In the genomic region with DNA sequence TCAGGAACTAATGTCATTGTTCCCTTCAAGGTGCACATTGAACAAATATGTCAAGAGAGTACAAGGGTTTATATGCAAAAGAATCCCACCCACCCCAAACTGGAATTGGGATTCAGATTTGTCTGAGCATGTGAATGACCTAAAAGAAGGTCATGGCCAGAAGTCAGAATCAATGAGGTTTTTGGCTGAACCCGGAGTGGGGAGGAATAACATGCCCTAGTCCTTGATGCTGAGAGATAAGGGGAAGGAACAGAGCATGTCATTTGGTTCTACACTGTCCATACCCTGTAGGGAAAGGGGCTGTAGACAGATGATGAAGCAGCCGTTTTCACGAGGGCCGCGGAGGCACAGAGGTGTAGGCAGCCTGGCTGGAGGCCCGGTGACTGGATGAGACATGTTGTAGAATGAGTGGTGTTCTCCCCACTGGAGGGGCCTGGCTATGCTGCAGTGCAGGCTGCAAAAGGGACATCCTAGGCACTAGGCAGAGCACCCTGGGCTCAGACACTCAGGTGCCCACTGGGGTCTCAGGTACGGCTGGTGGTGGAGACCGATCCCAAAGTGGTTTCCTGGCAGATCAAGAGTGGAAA, we compare ENCODE assay signal across 26 cellular contexts.
"Had no signal": no experiment of that assay in that cellular context is flagged by ENCODE, and none has a peak within 500 bp of the region (broad histone marks: within the 10 kb centered on the region; RNA-seq: fewer than 3 reads in every experiment).

No MANE protein-coding gene starts in this region.

- H3K27ac Mint-ChIP-seq: endodermal cell, nephron had no signal

- H3K27ac ChIP-seq: colonic mucosa, gastrocnemius medialis, heart right ventricle, left ventricle myocardium inferior, parathyroid adenoma, psoas muscle, spleen, stomach had no signal

- H3K4me1 ChIP-seq: colonic mucosa, gastrocnemius medialis, parathyroid adenoma had no signal

- DNase-seq: colonic mucosa; effector CD4-positive, alpha-beta T cell; endodermal cell; erythroblast; gastrocnemius medialis; heart right ventricle; hypothalamus; islet precursor cell; left ventricle myocardium inferior; mesendoderm; naive B cell; psoas muscle; retina; spleen; stimulated activated CD4-positive, alpha-beta T cell treated with anti-CD3 and anti-CD28 coated beads, Interleukin-15, amount 100 ng/mL, for 24 hours; stimulated activated CD4-positive, alpha-beta T cell treated with anti-CD3 and anti-CD28 coated beads, Interleukin-1b, Interleukin-23, amount 100 ng/mL, for 48 hours; stimulated activated CD4-positive, alpha-beta T cell treated with anti-CD3 and anti-CD28 coated beads, Interleukin-4, amount 100 ng/mL, for 24 hours; stomach; substantia nigra; trophoblast cell had no signal

- H3K36me3 Mint-ChIP-seq: naive B cell; stimulated activated memory B cell treated with anti-CD40 and anti-IgM and Interleukin-4, amounts not matched to agents 10 μg/mL and 1 μg/mL and 100 μg/mL, for 72 hours had no signal

- H3K4me3 ChIP-seq: colonic mucosa, gastrocnemius medialis, heart right ventricle, left ventricle myocardium inferior, lung, psoas muscle, spleen, stomach had no signal

- H3K9me3 ChIP-seq: colonic mucosa, gastrocnemius medialis, heart right ventricle, left ventricle myocardium inferior, psoas muscle, spleen, stomach had no signal

- H3K36me3 ChIP-seq: colonic mucosa, gastrocnemius medialis, heart right ventricle, left ventricle myocardium inferior, spleen, stomach had no signal

- ATAC-seq: gastrocnemius medialis; psoas muscle; sciatic nerve; stimulated activated memory B cell treated with anti-CD40 and anti-IgM and Interleukin-4, amounts not matched to agents 10 μg/mL and 1 μg/mL and 100 μg/mL, for 72 hours had no signal

- FAIRE-seq: endothelial cell of umbilical vein had no signal

- H3K27me3 Mint-ChIP-seq: naive B cell; stimulated activated memory B cell treated with anti-CD40 and anti-IgM and Interleukin-4, amounts not matched to agents 10 μg/mL and 1 μg/mL and 100 μg/mL, for 72 hours had no signal

- H3K27me3 ChIP-seq: colonic mucosa, gastrocnemius medialis, heart right ventricle, spleen, stomach had no signal

- H3K4me3 Mint-ChIP-seq: endodermal cell; nephron; stimulated activated memory B cell treated with anti-CD40 and anti-IgM and Interleukin-4, amounts not matched to agents 10 μg/mL and 1 μg/mL and 100 μg/mL, for 72 hours had no signal
